Comparison of ENCODE assay signal across 1 cellular context in genomic region chr11:118997627-118998387, GRCh38.
A peak's percentile ranks its signal among the peaks of the same experiment; 100 is the strongest.
TF ChIP-seq lines count a peak whose summit lies in the region.

Gene CENATAC (plus strand): TSS chr11:118998138. CDS start chr11:118998198, 60 bp downstream.

TF ChIP-seq in K562, 482 proteins besides CTCF, POLR2A, EP300 and RAD21 (continued from another document and continues in another):
- TF ChIP-seq, protein P1, sequence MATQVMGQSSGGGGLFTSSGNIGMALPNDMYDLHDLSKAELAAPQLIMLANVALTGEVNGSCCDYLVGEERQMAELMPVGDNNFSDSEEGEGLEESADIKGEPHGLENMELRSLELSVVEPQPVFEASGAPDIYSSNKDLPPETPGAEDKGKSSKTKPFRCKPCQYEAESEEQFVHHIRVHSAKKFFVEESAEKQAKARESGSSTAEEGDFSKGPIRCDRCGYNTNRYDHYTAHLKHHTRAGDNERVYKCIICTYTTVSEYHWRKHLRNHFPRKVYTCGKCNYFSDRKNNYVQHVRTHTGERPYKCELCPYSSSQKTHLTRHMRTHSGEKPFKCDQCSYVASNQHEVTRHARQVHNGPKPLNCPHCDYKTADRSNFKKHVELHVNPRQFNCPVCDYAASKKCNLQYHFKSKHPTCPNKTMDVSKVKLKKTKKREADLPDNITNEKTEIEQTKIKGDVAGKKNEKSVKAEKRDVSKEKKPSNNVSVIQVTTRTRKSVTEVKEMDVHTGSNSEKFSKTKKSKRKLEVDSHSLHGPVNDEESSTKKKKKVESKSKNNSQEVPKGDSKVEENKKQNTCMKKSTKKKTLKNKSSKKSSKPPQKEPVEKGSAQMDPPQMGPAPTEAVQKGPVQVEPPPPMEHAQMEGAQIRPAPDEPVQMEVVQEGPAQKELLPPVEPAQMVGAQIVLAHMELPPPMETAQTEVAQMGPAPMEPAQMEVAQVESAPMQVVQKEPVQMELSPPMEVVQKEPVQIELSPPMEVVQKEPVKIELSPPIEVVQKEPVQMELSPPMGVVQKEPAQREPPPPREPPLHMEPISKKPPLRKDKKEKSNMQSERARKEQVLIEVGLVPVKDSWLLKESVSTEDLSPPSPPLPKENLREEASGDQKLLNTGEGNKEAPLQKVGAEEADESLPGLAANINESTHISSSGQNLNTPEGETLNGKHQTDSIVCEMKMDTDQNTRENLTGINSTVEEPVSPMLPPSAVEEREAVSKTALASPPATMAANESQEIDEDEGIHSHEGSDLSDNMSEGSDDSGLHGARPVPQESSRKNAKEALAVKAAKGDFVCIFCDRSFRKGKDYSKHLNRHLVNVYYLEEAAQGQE (CRISPR knock-in tag; IDR thresholded peaks at IDR 0.05; ENCODE audit: low read depth): 0 out of 2 replicates have a peak, but pooled peaks have one; percentile 14
- TF ChIP-seq THRB (CRISPR knock-in tag; conservative IDR thresholded peaks at IDR 0.05) (0 out of 2 replicates have a peak, but pooled peaks have one; percentile 28), FOXM1 (IDR thresholded peaks at IDR 0.05; ENCODE audit: low read depth) (no peak), FOXM1 (CRISPR knock-in tag; IDR thresholded peaks at IDR 0.05; ENCODE audit: low read depth) (peak; percentile 89), BMI1 (IDR thresholded peaks at IDR 0.05; ENCODE audit: low read length) (no peak), MTA3 (IDR thresholded peaks at IDR 0.05; ENCODE audit: borderline replicate concordance) (0 out of 2 replicates have a peak, but pooled peaks have one; percentile 43), ZNF644 (tag; IDR thresholded peaks at IDR 0.05; ENCODE audit: low read depth) (0 out of 2 replicates have a peak, but pooled peaks have one; percentile 45), SP1 (CRISPR knock-in tag; IDR thresholded peaks at IDR 0.05) (peak; percentile 58; the same call in 1 of the 2 replicates), NR1H2 (CRISPR knock-in tag; IDR thresholded peaks at IDR 0.05) (no peak; the same call in 1 of the 2 replicates), NR4A1 (CRISPR knock-in tag; IDR thresholded peaks at IDR 0.05) (peak; percentile 21; the same call in 1 of the 2 replicates), NR4A1 (tag; IDR thresholded peaks at IDR 0.05) (no peak), ZBTB17 (CRISPR knock-in tag; IDR thresholded peaks at IDR 0.05) (peak; percentile 53), ZNF232 (CRISPR knock-in tag; IDR thresholded peaks at IDR 0.05) (no peak), CREBBP (IDR thresholded peaks at IDR 0.05; ENCODE audit: low read depth, low read length) (no peak), SIN3A (IDR thresholded peaks at IDR 0.05; ENCODE audit: borderline replicate concordance in 2 of 2, control insufficient read depth in 1 of 2, low read depth in 2 of 2, low read length in 2 of 2) (peak; percentile 27 to 83; a peak in 1 of 4 replicates), JUN (IDR thresholded peaks at IDR 0.05; ENCODE audit: borderline replicate concordance, low read depth, low read length) (peak; percentile 48; the same call in 1 of the 2 replicates), JUN (CRISPR knock-in tag; IDR thresholded peaks at IDR 0.05; ENCODE audit: borderline replicate concordance) (no peak), ZNF134 (CRISPR knock-in tag; conservative IDR thresholded peaks at IDR 0.05) (no peak), ZBTB43 (CRISPR knock-in tag; IDR thresholded peaks at IDR 0.05) (0 out of 2 replicates have a peak, but pooled peaks have one; percentile 38), POLR2G (IDR thresholded peaks at IDR 0.05; ENCODE audit: low read depth, low read length) (peak; percentile 94), CREM (IDR thresholded peaks at IDR 0.05; ENCODE audit: low read depth) (peak; percentile 55; the same call in 1 of the 2 replicates), NEUROD1 (IDR thresholded peaks at IDR 0.05; ENCODE audit: borderline replicate concordance, low read depth, low read length, partially characterized antibody) (no peak), SREBF1 (IDR thresholded peaks at IDR 0.05; ENCODE audit: borderline replicate concordance, low read depth, low read length) (peak; percentile 50; the same call in 1 of the 2 replicates), TBP (optimal IDR thresholded peaks at IDR 0.05; ENCODE audit: low read depth, low read length) (peak; percentile 73), POLR2B (IDR thresholded peaks at IDR 0.05; ENCODE audit: low read depth, partially characterized antibody) (peak; percentile 73), HNRNPK (IDR thresholded peaks at IDR 0.05; ENCODE audit: low read depth, low read length, poor library complexity, severe bottlenecking) (no peak), TFAM (CRISPR knock-in tag; conservative IDR thresholded peaks at IDR 0.05) (no peak), KDM5B (IDR thresholded peaks at IDR 0.05; ENCODE audit: insufficient replicate concordance, low read depth, low read length) (peak; percentile 95), DACH1 (IDR thresholded peaks at IDR 0.05; ENCODE audit: partially characterized antibody) (peak; percentile 5), EWSR1 (IDR thresholded peaks at IDR 0.05; ENCODE audit: borderline replicate concordance, low read depth, partially characterized antibody) (no peak), KAT7 (CRISPR knock-in tag; IDR thresholded peaks at IDR 0.05; ENCODE audit: borderline replicate concordance) (0 out of 2 replicates have a peak, but pooled peaks have one; percentile 53), NFXL1 (CRISPR knock-in tag; IDR thresholded peaks at IDR 0.05) (0 out of 2 replicates have a peak, but pooled peaks have one; percentile 69), HDAC1 (IDR thresholded peaks at IDR 0.05) (0 out of 4 replicates have a peak, but pooled peaks of 1 of the 2 experiments have one; percentile 41), ESRRA (IDR thresholded peaks at IDR 0.05; ENCODE audit: borderline replicate concordance, low read depth) (peak; percentile 59; the same call in 1 of the 2 replicates), ZNF766 (CRISPR knock-in tag; conservative IDR thresholded peaks at IDR 0.05) (no peak), SMAD2 (IDR thresholded peaks at IDR 0.05; ENCODE audit: low read depth, low read length) (no peak), MTA2 (IDR thresholded peaks at IDR 0.05; ENCODE audit: low read depth) (peak; percentile 70), U2AF1 (optimal IDR thresholded peaks at IDR 0.05; ENCODE audit: low read depth, low read length) (no peak)
- TF ChIP-seq, protein P2, sequence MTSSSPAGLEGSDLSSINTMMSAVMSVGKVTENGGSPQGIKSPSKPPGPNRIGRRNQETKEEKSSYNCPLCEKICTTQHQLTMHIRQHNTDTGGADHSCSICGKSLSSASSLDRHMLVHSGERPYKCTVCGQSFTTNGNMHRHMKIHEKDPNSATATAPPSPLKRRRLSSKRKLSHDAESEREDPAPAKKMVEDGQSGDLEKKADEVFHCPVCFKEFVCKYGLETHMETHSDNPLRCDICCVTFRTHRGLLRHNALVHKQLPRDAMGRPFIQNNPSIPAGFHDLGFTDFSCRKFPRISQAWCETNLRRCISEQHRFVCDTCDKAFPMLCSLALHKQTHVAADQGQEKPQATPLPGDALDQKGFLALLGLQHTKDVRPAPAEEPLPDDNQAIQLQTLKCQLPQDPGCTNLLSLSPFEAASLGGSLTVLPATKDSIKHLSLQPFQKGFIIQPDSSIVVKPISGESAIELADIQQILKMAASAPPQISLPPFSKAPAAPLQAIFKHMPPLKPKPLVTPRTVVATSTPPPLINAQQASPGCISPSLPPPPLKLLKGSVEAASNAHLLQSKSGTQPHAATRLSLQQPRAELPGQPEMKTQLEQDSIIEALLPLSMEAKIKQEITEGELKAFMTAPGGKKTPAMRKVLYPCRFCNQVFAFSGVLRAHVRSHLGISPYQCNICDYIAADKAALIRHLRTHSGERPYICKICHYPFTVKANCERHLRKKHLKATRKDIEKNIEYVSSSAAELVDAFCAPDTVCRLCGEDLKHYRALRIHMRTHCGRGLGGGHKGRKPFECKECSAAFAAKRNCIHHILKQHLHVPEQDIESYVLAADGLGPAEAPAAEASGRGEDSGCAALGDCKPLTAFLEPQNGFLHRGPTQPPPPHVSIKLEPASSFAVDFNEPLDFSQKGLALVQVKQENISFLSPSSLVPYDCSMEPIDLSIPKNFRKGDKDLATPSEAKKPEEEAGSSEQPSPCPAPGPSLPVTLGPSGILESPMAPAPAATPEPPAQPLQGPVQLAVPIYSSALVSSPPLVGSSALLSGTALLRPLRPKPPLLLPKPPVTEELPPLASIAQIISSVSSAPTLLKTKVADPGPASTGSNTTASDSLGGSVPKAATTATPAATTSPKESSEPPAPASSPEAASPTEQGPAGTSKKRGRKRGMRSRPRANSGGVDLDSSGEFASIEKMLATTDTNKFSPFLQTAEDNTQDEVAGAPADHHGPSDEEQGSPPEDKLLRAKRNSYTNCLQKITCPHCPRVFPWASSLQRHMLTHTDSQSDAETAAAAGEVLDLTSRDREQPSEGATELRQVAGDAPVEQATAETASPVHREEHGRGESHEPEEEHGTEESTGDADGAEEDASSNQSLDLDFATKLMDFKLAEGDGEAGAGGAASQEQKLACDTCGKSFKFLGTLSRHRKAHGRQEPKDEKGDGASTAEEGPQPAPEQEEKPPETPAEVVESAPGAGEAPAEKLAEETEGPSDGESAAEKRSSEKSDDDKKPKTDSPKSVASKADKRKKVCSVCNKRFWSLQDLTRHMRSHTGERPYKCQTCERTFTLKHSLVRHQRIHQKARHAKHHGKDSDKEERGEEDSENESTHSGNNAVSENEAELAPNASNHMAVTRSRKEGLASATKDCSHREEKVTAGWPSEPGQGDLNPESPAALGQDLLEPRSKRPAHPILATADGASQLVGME (CRISPR knock-in tag; IDR thresholded peaks at IDR 0.05): peak; percentile 76
- TF ChIP-seq, protein P3, sequence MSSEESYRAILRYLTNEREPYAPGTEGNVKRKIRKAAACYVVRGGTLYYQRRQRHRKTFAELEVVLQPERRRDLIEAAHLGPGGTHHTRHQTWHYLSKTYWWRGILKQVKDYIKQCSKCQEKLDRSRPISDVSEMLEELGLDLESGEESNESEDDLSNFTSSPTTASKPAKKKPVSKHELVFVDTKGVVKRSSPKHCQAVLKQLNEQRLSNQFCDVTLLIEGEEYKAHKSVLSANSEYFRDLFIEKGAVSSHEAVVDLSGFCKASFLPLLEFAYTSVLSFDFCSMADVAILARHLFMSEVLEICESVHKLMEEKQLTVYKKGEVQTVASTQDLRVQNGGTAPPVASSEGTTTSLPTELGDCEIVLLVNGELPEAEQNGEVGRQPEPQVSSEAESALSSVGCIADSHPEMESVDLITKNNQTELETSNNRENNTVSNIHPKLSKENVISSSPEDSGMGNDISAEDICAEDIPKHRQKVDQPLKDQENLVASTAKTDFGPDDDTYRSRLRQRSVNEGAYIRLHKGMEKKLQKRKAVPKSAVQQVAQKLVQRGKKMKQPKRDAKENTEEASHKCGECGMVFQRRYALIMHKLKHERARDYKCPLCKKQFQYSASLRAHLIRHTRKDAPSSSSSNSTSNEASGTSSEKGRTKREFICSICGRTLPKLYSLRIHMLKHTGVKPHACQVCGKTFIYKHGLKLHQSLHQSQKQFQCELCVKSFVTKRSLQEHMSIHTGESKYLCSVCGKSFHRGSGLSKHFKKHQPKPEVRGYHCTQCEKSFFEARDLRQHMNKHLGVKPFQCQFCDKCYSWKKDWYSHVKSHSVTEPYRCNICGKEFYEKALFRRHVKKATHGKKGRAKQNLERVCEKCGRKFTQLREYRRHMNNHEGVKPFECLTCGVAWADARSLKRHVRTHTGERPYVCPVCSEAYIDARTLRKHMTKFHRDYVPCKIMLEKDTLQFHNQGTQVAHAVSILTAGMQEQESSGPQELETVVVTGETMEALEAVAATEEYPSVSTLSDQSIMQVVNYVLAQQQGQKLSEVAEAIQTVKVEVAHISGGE (CRISPR knock-in tag; IDR thresholded peaks at IDR 0.05): peak in 1 of 3 experiments; percentile 41; a peak in 1 of 6 replicates
- TF ChIP-seq, protein P4, sequence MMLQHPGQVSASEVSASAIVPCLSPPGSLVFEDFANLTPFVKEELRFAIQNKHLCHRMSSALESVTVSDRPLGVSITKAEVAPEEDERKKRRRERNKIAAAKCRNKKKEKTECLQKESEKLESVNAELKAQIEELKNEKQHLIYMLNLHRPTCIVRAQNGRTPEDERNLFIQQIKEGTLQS (IDR thresholded peaks at IDR 0.05): no peak
- TF ChIP-seq, protein P4 (CRISPR knock-in tag; conservative IDR thresholded peaks at IDR 0.05): no peak
- TF ChIP-seq, protein P5, sequence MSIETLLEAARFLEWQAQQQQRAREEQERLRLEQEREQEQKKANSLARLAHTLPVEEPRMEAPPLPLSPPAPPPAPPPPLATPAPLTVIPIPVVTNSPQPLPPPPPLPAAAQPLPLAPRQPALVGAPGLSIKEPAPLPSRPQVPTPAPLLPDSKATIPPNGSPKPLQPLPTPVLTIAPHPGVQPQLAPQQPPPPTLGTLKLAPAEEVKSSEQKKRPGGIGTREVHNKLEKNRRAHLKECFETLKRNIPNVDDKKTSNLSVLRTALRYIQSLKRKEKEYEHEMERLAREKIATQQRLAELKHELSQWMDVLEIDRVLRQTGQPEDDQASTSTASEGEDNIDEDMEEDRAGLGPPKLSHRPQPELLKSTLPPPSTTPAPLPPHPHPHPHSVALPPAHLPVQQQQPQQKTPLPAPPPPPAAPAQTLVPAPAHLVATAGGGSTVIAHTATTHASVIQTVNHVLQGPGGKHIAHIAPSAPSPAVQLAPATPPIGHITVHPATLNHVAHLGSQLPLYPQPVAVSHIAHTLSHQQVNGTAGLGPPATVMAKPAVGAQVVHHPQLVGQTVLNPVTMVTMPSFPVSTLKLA (conservative IDR thresholded peaks at IDR 0.05): peak; percentile 44 to 52; a peak in 3 of 4 replicates
- TF ChIP-seq, protein P6, sequence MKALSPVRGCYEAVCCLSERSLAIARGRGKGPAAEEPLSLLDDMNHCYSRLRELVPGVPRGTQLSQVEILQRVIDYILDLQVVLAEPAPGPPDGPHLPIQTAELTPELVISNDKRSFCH (CRISPR knock-in tag; IDR thresholded peaks at IDR 0.05): no peak
- TF ChIP-seq, protein P6 (tag; IDR thresholded peaks at IDR 0.05): 0 out of 2 replicates have a peak, but pooled peaks have one; percentile 33
